Comparison of ENCODE assay signal across 8 cellular contexts in genomic region chr17:4858880-4859260, GRCh38. TPM values are rescaled to one million over a fixed set of nuclear protein-coding genes. Genes with fewer than 3 reads are reported as not detected.
A peak's percentile ranks its signal among the peaks of the same experiment; 100 is the strongest.
DNase-seq lines count a peak whose midpoint lies in the region; ATAC-seq, FAIRE-seq and TF ChIP-seq lines count a peak whose summit lies in the region.
"Had no signal": no experiment of that assay in that cellular context is flagged by ENCODE, and none has a peak within 500 bp of the region (broad histone marks: within the 10 kb centered on the region; RNA-seq: fewer than 3 reads in every experiment).

No MANE protein-coding gene starts in this region.

- TF ChIP-seq POLR2A in heart left ventricle (IDR thresholded peaks at IDR 0.05) (no peak), spleen (IDR thresholded peaks at IDR 0.05) (no peak)

- H3K79me2 ChIP-seq in Karpas-422 (ENCODE audit: low read length), result peaks cover 73% of the 10 kb centered on the region

- 12 to 17% (median 15%) methylated on average over 4 to 5 of the region's 5 CpGs for WGBS in heart left ventricle, 4 donors
- 28 to 53% (median 40%) methylated on average over 5 of the region's 5 CpGs for WGBS in spleen, 5 donors

- H3K27me3 ChIP-seq in heart left ventricle (no peaks in the 10 kb centered on the region), spleen (replicated peaks in 1 of 7) (no peaks in the 10 kb centered on the region), Karpas-422 (ENCODE audit: low read length) (no peaks in the 10 kb centered on the region)

- no peaks in the 10 kb centered on the region for H3K9me2 ChIP-seq in Karpas-422 (replicated peaks; ENCODE audit: insufficient read depth, low read length)

- DNase-seq in RCC 7860 (ENCODE audit: low spot score) (peak; percentile 24), heart left ventricle (peak; percentile 67 to 80 (median 74)), spleen (no peak), NCI-H2107 (lab: John Stamatoyannopoulos, UW) (no peak), Karpas-422 (no peak)
- DNase-seq: activated CD4-positive, alpha-beta T cell treated with anti-CD3 and anti-CD28 coated beads, Interleukin-2, amount 10 ng/mL, durations not matched to agents 7 days and 5 days; Kasumi-1 had no signal

- H3K4me2 ChIP-seq in Karpas-422 (ENCODE audit: low read depth, low read length, poor library complexity, severe bottlenecking), result no peak overlapping the region

- peaks cover 4 to 54% (median 40%) of the 10 kb centered on the region in 12 donors for H3K4me1 ChIP-seq in heart left ventricle
- peaks cover 7 to 62% (median 36%) of the 10 kb centered on the region in 6 donors for H3K4me1 ChIP-seq in spleen
- H3K4me1 ChIP-seq in Karpas-422 (ENCODE audit: low read length), result peaks cover 15% of the 10 kb centered on the region

- H3K36me3 ChIP-seq in heart left ventricle (peaks cover 0 to 16% (median 0%) of the 10 kb centered on the region in 9 donors), spleen (peaks cover 0 to 48% (median 6%) of the 10 kb centered on the region in 6 donors), Karpas-422 (ENCODE audit: insufficient read depth, low read length) (no peaks in the 10 kb centered on the region; the same call in 1 of the 2 replicates)

- H3K4me3 ChIP-seq in heart left ventricle (peak overlapping the region in 6 of 12 donors; percentile 2 to 29 (median 11)), spleen (peak overlapping the region in 1 of 8 donors; percentile 13), Karpas-422 (ENCODE audit: low read length) (no peak overlapping the region)

- TF ChIP-seq CTCF in heart left ventricle (IDR thresholded peaks at IDR 0.05), result no peak
- no peak for TF ChIP-seq CTCF in spleen (IDR thresholded peaks at IDR 0.05 in 8 of 11, conservative IDR thresholded peaks at IDR 0.05 in 3 of 11)

- H3K9me3 ChIP-seq in heart left ventricle, result no peaks in the 10 kb centered on the region
- no peaks in the 10 kb centered on the region for H3K9me3 ChIP-seq in spleen
- no peaks in the 10 kb centered on the region for H3K9me3 ChIP-seq in Karpas-422 (ENCODE audit: low read length)

- H3K27ac ChIP-seq in heart left ventricle (peak overlapping the region; percentile 51 to 88 (median 78)), spleen (peak overlapping the region in 7 of 8 donors; percentile 51 to 76 (median 71)), Karpas-422 (ENCODE audit: low read length) (no peak overlapping the region)

- intact Hi-C loops in heart left ventricle (cut with DNase I) (no loop called here), spleen (cut with DNase I; ENCODE audit: low total_unique reads) (no loop called here)

- H3K9ac ChIP-seq in Karpas-422 (ENCODE audit: low read length), result no peak overlapping the region

- no peak for FAIRE-seq in RCC 7860 (lab: Jason Lieb, UNC)

- peak; percentile 73 to 93 (median 87) for ATAC-seq in heart left ventricle
- no peak for ATAC-seq in GM21786 (IDR thresholded peaks at IDR 0.05; ENCODE audit: unreplicated experiment)

- H2AFZ ChIP-seq in Karpas-422 (ENCODE audit: low read length), result no peak overlapping the region

- H4K20me1 ChIP-seq in Karpas-422 (ENCODE audit: insufficient read depth, low read depth, low read length), result no peaks in the 10 kb centered on the region

RNA-seq across cellular contexts. Expression of gene MINK1, which starts 25.7 kb away (rescaled TPM):
- total RNA-seq in heart left ventricle (10 to 100 TPM; 23.1 to 55.8 (median 36.0) TPM), spleen (100 to 1,000 TPM in 3 of 7 donors, 10 to 100 TPM in 4; 59.9 to 129 (median 92.2) TPM)
- polyA plus RNA-seq in heart left ventricle (10 to 100 TPM; 24.8 to 28.4 TPM), spleen (10 to 100 TPM; 15.9 to 52.4 (median 28.4) TPM)
- total RNA-seq in Karpas-422 (2014; rRNA removed; shearing (Covaris generic); ENCODE audit: low replicate concordance), result 28.7 and 56.6 TPM in 2 replicates

RNA-seq across cellular contexts. Expression of gene C17orf107, which starts 40.5 kb away (rescaled TPM):
- 1 to 10 TPM in 1 of 9 donors, under 1 TPM in 8; 0.07 to 1.3 (median 0.43) TPM for total RNA-seq in heart left ventricle
- under 1 TPM; 0.46 to 0.69 TPM for polyA plus RNA-seq in heart left ventricle
- total RNA-seq in spleen, result 1 to 10 TPM; 1.6 to 4.1 (median 2.6) TPM
- polyA plus RNA-seq in spleen, result under 1 TPM; 0.15 to 0.70 (median 0.26) TPM
- 0.26 and 0.43 TPM in 2 replicates for total RNA-seq in Karpas-422 (2014; rRNA removed; shearing (Covaris generic); ENCODE audit: low replicate concordance)

RNA-seq across cellular contexts. Expression of gene CHRNE, which starts 44.0 kb away (rescaled TPM):
- total RNA-seq in heart left ventricle (1 to 10 TPM in 2 of 9 donors, under 1 TPM in 7; 0.23 to 1.4 (median 0.48) TPM), spleen (1 to 10 TPM in 4 of 7 donors, under 1 TPM in 3; 0.33 to 3.0 (median 1.9) TPM)
- polyA plus RNA-seq in heart left ventricle (under 1 TPM; 0.27 to 0.71 TPM), spleen (1 to 10 TPM; 1.2 to 1.4 (median 1.3) TPM)
- 0.11 and 0.22 TPM in 2 replicates for total RNA-seq in Karpas-422 (2014; rRNA removed; shearing (Covaris generic); ENCODE audit: low replicate concordance)

RNA-seq across cellular contexts. Expression of gene PLD2, which starts 51.9 kb away (rescaled TPM):
- 10 to 100 TPM in 2 of 9 donors, 1 to 10 TPM in 7; 5.5 to 17.9 (median 8.5) TPM for total RNA-seq in heart left ventricle
- polyA plus RNA-seq in heart left ventricle, result 1 to 10 TPM; 5.3 to 8.6 TPM
- total RNA-seq in spleen, result 10 to 100 TPM; 19.5 to 42.0 (median 37.4) TPM
- polyA plus RNA-seq in spleen, result 10 to 100 TPM in 2 of 3 donors, 1 to 10 TPM in 1; 6.0 to 14.1 (median 13.6) TPM
- 13.1 and 23.3 TPM in 2 replicates for total RNA-seq in Karpas-422 (2014; rRNA removed; shearing (Covaris generic); ENCODE audit: low replicate concordance)

Comparison
In these comparisons a context has a peak if more than half of its experiments do, and no peak if none do; other contexts are left out.
1. DNase-seq: peak in RCC 7860 (single experiment) and heart left ventricle (5 of 5); none in spleen (single experiment), NCI-H2107 (single experiment) and Karpas-422 (single experiment).